8 cellular contexts compared by ENCODE assay signal in genomic region chr1:39954261-39954869, GRCh38. TPM values are rescaled to one million over a fixed set of nuclear protein-coding genes. Genes with fewer than 3 reads are reported as not detected.
DNase-seq lines count a peak whose midpoint lies in the region; ATAC-seq and TF ChIP-seq lines count a peak whose summit lies in the region.

No MANE protein-coding gene starts in this region.

- DNase-seq in SIG-M5 treated with dmso at 0.1 percent for 504 hours (lab: John Stamatoyannopoulos, UW; ENCODE audit: unreplicated experiment) = peak; percentile 95
- no peak for DNase-seq in fibroblast of villous mesenchyme (ENCODE audit: low read depth)
- no peak for DNase-seq in sciatic nerve (ENCODE audit: low spot score)
- DNase-seq in NCI-H2107 treated with DMSO at 0.1 percent for 48 hours (lab: John Stamatoyannopoulos, UW; ENCODE audit: unreplicated experiment) = no peak
- no peak for DNase-seq in SHP77 treated with DMSO at 0.1 percent for 48 hours (lab: John Stamatoyannopoulos, UW)
- DNase-seq in NCI-H2029 treated with DMSO at 0.1 percent for 48 hours (lab: John Stamatoyannopoulos, UW) = no peak

- peak overlapping the region; percentile 68 for H3K4me3 ChIP-seq in fibroblast of villous mesenchyme (ENCODE audit: low read depth, low read length)

- intact Hi-C loops in sciatic nerve (cut with DNase I) = no loop called here

- TF ChIP-seq CTCF in fibroblast of villous mesenchyme (IDR thresholded peaks at IDR 0.05; ENCODE audit: insufficient read depth, low read depth, low read length) = no peak

- ATAC-seq in GM21528 (IDR thresholded peaks at IDR 0.05; ENCODE audit: low FRiP score, unreplicated experiment) = peak; percentile 4
- ATAC-seq in sciatic nerve = peak; percentile 23
- ATAC-seq in GM18502 (IDR thresholded peaks at IDR 0.05; ENCODE audit: poor library complexity, unreplicated experiment) = no peak

RNA-seq across cellular contexts. Expression of gene MFSD2A, which starts 0.6 kb away (rescaled TPM):
- total RNA-seq in fibroblast of villous mesenchyme = 2.6 and 6.0 TPM in 2 replicates
- 12.3 TPM for total RNA-seq in sciatic nerve

RNA-seq across cellular contexts. Expression of gene MYCL, which starts 52.6 kb away (rescaled TPM):
- total RNA-seq in fibroblast of villous mesenchyme (under 0.01 TPM in 1 of 2 replicates, not detected in the other), sciatic nerve (2.5 TPM)
